28 cellular contexts compared by ENCODE assay signal in genomic region chr5:168646335-168646734, GRCh38.
"Had no signal": no experiment of that assay in that cellular context is flagged by ENCODE, and none has a peak within 500 bp of the region (broad histone marks: within the 10 kb centered on the region; RNA-seq: fewer than 3 reads in every experiment).

No MANE protein-coding gene starts in this region.

- H3K9me3 Mint-ChIP-seq: activated T-helper 2 cell treated with anti-CD3 and anti-CD28 coated beads, Interferon-gamma antibody, Interleukin-2, Interleukin-4, amounts not matched to agents 10 μg/mL and 5 μg/mL and 100 μg/mL, durations not matched to agents 14 hours and 24 hours and 36 hours; natural killer cell had no signal

- DNase-seq: activated CD4-positive, alpha-beta T cell treated with anti-CD3 and anti-CD28 coated beads for 36 hours; activated CD4-positive, CD25-positive, alpha-beta regulatory T cell; activated CD8-positive, alpha-beta memory T cell treated with anti-CD3 and anti-CD28 coated beads, Interleukin-2, amount 10 ng/mL, durations not matched to agents 7 days and 5 days; activated CD8-positive, alpha-beta T cell treated with anti-CD3 and anti-CD28 coated beads, Interleukin-2, amount 10 ng/mL, durations not matched to agents 7 days and 5 days; activated T-cell treated with anti-CD3 and anti-CD28 coated beads, Interleukin-2, amount 50 U/mL, for 48 hours; adrenal gland; caudate nucleus; endodermal cell; head of caudate nucleus; hypothalamus; immature natural killer cell; lower lobe of right lung; natural killer cell; occipital lobe; stimulated activated CD4-positive, alpha-beta T cell treated with anti-CD3 and anti-CD28 coated beads, Interleukin-15, amount 100 ng/mL, for 24 hours; stimulated activated CD4-positive, alpha-beta T cell treated with anti-CD3 and anti-CD28 coated beads, Interleukin-2, amount 100 ng/mL, for 24 hours; stimulated activated naive B cell treated with anti-CD40 and anti-IgM and Interleukin-4, amounts not matched to agents 10 μg/mL and 1 μg/mL and 100 μg/mL, for 72 hours; stomach; T-helper 1 cell; tibial artery had no signal

- H3K9me3 ChIP-seq: adrenal gland, ascending aorta, lower lobe of right lung, right atrium auricular region, stomach, tibial artery had no signal

- H2AFZ ChIP-seq: neural progenitor cell, parathyroid adenoma had no signal

- H3K79me2 ChIP-seq: parathyroid adenoma had no signal

- H3K36me3 ChIP-seq: adrenal gland, ascending aorta, lower lobe of right lung, neural progenitor cell, right atrium auricular region, stomach, tibial artery had no signal

- H3K27ac Mint-ChIP-seq: activated CD4-positive, alpha-beta T cell treated with anti-CD3 and anti-CD28 coated beads for 36 hours; activated CD8-positive, alpha-beta memory T cell treated with anti-CD3 and anti-CD28 coated beads, Interleukin-2, amount 10 ng/mL, durations not matched to agents 7 days and 5 days; activated CD8-positive, alpha-beta T cell treated with anti-CD3 and anti-CD28 coated beads, Interleukin-2, amount 10 ng/mL, durations not matched to agents 7 days and 5 days; activated naive CD4-positive, alpha-beta T cell treated with anti-CD3 and anti-CD28 coated beads, Interleukin-2, amount 50 U/mL, for 72 hours; activated T-helper 2 cell treated with anti-CD3 and anti-CD28 coated beads, Interferon-gamma antibody, Interleukin-2, Interleukin-4, amounts not matched to agents 10 μg/mL and 5 μg/mL and 100 μg/mL, durations not matched to agents 14 hours and 24 hours and 36 hours; endodermal cell; immature natural killer cell; natural killer cell; neural progenitor cell; stimulated activated naive B cell treated with anti-CD40 and anti-IgM and Interleukin-4, amounts not matched to agents 10 μg/mL and 1 μg/mL and 100 μg/mL, for 72 hours; T-helper 2 cell treated with Interferon-gamma antibody and Interleukin-4, amounts not matched to agents 5 μg/mL and 100 μg/mL, for 36 hours had no signal

- H3K4me1 ChIP-seq: adrenal gland, ascending aorta, lower lobe of right lung, neural progenitor cell, parathyroid adenoma, stomach, tibial artery had no signal

- H3K27me3 ChIP-seq: adrenal gland, ascending aorta, neural progenitor cell, right atrium auricular region, stomach, tibial artery had no signal

- H3K4me1 Mint-ChIP-seq: activated CD8-positive, alpha-beta memory T cell treated with anti-CD3 and anti-CD28 coated beads, Interleukin-2, amount 10 ng/mL, durations not matched to agents 7 days and 5 days; brain; immature natural killer cell; natural killer cell; neural progenitor cell; stimulated activated naive B cell treated with anti-CD40 and anti-IgM and Interleukin-4, amounts not matched to agents 10 μg/mL and 1 μg/mL and 100 μg/mL, for 72 hours had no signal

- H3K4me3 Mint-ChIP-seq: activated CD4-positive, alpha-beta T cell treated with anti-CD3 and anti-CD28 coated beads for 36 hours; activated CD8-positive, alpha-beta memory T cell treated with anti-CD3 and anti-CD28 coated beads, Interleukin-2, amount 10 ng/mL, durations not matched to agents 7 days and 5 days; activated CD8-positive, alpha-beta T cell treated with anti-CD3 and anti-CD28 coated beads, Interleukin-2, amount 10 ng/mL, durations not matched to agents 7 days and 5 days; brain; endodermal cell; immature natural killer cell; natural killer cell; neural progenitor cell; stimulated activated naive B cell treated with anti-CD40 and anti-IgM and Interleukin-4, amounts not matched to agents 10 μg/mL and 1 μg/mL and 100 μg/mL, for 72 hours; T-helper 2 cell treated with Interferon-gamma antibody and Interleukin-4, amounts not matched to agents 5 μg/mL and 100 μg/mL, for 36 hours had no signal

- H3K27ac ChIP-seq: adrenal gland, ascending aorta, lower lobe of right lung, neural progenitor cell, parathyroid adenoma, right atrium auricular region, stomach, tibial artery had no signal

- H3K4me3 ChIP-seq: adrenal gland, ascending aorta, lower lobe of right lung, neural progenitor cell, right atrium auricular region, stomach, tibial artery had no signal

- H3K9ac ChIP-seq: neural progenitor cell, parathyroid adenoma had no signal

- H3K36me3 Mint-ChIP-seq: natural killer cell; stimulated activated naive B cell treated with anti-CD40 and anti-IgM and Interleukin-4, amounts not matched to agents 10 μg/mL and 1 μg/mL and 100 μg/mL, for 72 hours had no signal

- H3K4me2 ChIP-seq: neural progenitor cell had no signal
